ENCODE assay signal across 1 cellular context in the genomic region with DNA sequence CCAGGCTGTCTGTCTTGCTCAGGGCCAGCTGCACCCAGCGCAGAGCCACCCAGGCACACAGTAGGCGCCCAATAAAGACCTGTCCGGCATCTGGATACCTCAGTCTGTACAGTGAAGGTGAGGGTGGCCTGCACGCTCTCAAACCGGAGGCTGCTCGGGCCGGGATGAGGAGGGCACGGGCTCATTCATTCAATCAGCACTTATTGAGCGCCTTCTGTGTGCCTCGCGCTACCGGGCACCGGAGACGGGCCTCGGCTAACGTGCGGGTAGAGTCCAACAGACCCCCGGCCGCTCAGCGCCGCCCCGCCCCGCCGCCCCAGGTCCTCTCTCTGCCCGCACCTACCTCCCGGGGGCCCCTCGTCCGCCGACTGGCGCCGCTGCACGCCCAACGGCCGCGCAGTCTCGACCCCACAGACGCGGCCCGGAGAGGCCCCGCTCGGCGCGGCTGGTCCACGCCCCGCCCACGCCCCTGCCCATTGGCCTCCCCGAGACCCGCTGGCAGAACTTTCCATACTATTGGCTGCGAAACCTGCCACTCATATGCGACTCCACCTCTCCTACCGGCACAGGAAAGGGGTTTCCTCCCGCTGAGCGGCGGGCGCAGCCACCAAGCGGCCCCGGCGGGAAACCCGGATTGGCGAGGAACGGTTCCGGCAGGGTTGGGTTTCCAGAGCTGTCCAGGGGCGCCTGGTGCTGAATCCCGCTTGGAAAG.
A peak's percentile ranks its signal among the peaks of the same experiment; 100 is the strongest.
TF ChIP-seq lines count a peak whose summit lies in the region.

A gene with protein sequence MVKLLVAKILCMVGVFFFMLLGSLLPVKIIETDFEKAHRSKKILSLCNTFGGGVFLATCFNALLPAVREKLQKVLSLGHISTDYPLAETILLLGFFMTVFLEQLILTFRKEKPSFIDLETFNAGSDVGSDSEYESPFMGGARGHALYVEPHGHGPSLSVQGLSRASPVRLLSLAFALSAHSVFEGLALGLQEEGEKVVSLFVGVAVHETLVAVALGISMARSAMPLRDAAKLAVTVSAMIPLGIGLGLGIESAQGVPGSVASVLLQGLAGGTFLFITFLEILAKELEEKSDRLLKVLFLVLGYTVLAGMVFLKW (minus strand): TSS at position 416 of the 712 bp plus-strand sequence. CDS start 2,760 bp downstream, outside the sequence.

TF ChIP-seq in HEK293, 187 proteins besides CTCF, POLR2A, EP300 and RAD21 (continued from another document):
- TF ChIP-seq, protein P1, sequence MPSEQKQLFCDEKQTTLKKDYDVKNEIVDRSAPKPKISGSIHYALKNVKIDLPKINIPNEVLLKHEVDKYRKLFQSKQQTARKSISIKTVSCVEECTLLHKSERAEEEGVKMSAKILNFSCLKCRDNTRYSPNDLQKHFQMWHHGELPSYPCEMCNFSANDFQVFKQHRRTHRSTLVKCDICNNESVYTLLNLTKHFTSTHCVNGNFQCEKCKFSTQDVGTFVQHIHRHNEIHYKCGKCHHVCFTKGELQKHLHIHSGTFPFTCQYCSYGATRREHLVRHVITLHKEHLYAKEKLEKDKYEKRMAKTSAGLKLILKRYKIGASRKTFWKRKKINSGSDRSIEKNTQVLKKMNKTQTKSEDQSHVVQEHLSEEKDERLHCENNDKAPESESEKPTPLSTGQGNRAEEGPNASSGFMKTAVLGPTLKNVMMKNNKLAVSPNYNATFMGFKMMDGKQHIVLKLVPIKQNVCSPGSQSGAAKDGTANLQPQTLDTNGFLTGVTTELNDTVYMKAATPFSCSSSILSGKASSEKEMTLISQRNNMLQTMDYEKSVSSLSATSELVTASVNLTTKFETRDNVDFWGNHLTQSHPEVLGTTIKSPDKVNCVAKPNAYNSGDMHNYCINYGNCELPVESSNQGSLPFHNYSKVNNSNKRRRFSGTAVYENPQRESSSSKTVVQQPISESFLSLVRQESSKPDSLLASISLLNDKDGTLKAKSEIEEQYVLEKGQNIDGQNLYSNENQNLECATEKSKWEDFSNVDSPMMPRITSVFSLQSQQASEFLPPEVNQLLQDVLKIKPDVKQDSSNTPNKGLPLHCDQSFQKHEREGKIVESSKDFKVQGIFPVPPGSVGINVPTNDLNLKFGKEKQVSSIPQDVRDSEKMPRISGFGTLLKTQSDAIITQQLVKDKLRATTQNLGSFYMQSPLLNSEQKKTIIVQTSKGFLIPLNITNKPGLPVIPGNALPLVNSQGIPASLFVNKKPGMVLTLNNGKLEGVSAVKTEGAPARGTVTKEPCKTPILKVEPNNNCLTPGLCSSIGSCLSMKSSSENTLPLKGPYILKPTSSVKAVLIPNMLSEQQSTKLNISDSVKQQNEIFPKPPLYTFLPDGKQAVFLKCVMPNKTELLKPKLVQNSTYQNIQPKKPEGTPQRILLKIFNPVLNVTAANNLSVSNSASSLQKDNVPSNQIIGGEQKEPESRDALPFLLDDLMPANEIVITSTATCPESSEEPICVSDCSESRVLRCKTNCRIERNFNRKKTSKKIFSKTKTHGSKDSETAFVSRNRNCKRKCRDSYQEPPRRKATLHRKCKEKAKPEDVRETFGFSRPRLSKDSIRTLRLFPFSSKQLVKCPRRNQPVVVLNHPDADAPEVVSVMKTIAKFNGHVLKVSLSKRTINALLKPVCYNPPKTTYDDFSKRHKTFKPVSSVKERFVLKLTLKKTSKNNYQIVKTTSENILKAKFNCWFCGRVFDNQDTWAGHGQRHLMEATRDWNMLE (tag by site-specific recombination; conservative IDR thresholded peaks at IDR 0.05; ENCODE audit: low read depth), result peak; percentile 87
- TF ChIP-seq ZNF366 (tag by site-specific recombination; conservative IDR thresholded peaks at IDR 0.05) (no peak), ZNF202 (tag by site-specific recombination; IDR thresholded peaks at IDR 0.05; ENCODE audit: borderline replicate concordance) (no peak), ZNF157 (tag by site-specific recombination; IDR thresholded peaks at IDR 0.05) (no peak), ZNF350 (tag by site-specific recombination; IDR thresholded peaks at IDR 0.05) (no peak), ZNF621 (tag by site-specific recombination; IDR thresholded peaks at IDR 0.05) (no peak), ZNF16 (tag by site-specific recombination; IDR thresholded peaks at IDR 0.05; ENCODE audit: low read depth) (no peak), SCRT2 (tag by site-specific recombination; IDR thresholded peaks at IDR 0.05) (no peak; the same call in 1 of the 2 replicates), EGR2 (tag by site-specific recombination; IDR thresholded peaks at IDR 0.05; ENCODE audit: low read depth) (no peak), ZNF155 (tag by site-specific recombination; IDR thresholded peaks at IDR 0.05) (no peak), ZNF626 (tag by site-specific recombination; IDR thresholded peaks at IDR 0.05) (no peak; the same call in 1 of the 2 replicates), ZNF266 (tag by site-specific recombination; IDR thresholded peaks at IDR 0.05; ENCODE audit: low read depth) (no peak), ZNF664 (tag by site-specific recombination; IDR thresholded peaks at IDR 0.05) (0 out of 2 replicates have a peak, but pooled peaks have one; percentile 19), KLF9 (tag by site-specific recombination; IDR thresholded peaks at IDR 0.05; ENCODE audit: low read depth) (no peak), ZBTB1 (tag by site-specific recombination; IDR thresholded peaks at IDR 0.05) (no peak), OVOL3 (tag by site-specific recombination; IDR thresholded peaks at IDR 0.05) (peak; percentile 67), SCRT1 (tag by site-specific recombination; IDR thresholded peaks at IDR 0.05; ENCODE audit: borderline replicate concordance) (no peak), KLF16 (tag by site-specific recombination; IDR thresholded peaks at IDR 0.05) (peak; percentile 86)
- TF ChIP-seq, protein P2, sequence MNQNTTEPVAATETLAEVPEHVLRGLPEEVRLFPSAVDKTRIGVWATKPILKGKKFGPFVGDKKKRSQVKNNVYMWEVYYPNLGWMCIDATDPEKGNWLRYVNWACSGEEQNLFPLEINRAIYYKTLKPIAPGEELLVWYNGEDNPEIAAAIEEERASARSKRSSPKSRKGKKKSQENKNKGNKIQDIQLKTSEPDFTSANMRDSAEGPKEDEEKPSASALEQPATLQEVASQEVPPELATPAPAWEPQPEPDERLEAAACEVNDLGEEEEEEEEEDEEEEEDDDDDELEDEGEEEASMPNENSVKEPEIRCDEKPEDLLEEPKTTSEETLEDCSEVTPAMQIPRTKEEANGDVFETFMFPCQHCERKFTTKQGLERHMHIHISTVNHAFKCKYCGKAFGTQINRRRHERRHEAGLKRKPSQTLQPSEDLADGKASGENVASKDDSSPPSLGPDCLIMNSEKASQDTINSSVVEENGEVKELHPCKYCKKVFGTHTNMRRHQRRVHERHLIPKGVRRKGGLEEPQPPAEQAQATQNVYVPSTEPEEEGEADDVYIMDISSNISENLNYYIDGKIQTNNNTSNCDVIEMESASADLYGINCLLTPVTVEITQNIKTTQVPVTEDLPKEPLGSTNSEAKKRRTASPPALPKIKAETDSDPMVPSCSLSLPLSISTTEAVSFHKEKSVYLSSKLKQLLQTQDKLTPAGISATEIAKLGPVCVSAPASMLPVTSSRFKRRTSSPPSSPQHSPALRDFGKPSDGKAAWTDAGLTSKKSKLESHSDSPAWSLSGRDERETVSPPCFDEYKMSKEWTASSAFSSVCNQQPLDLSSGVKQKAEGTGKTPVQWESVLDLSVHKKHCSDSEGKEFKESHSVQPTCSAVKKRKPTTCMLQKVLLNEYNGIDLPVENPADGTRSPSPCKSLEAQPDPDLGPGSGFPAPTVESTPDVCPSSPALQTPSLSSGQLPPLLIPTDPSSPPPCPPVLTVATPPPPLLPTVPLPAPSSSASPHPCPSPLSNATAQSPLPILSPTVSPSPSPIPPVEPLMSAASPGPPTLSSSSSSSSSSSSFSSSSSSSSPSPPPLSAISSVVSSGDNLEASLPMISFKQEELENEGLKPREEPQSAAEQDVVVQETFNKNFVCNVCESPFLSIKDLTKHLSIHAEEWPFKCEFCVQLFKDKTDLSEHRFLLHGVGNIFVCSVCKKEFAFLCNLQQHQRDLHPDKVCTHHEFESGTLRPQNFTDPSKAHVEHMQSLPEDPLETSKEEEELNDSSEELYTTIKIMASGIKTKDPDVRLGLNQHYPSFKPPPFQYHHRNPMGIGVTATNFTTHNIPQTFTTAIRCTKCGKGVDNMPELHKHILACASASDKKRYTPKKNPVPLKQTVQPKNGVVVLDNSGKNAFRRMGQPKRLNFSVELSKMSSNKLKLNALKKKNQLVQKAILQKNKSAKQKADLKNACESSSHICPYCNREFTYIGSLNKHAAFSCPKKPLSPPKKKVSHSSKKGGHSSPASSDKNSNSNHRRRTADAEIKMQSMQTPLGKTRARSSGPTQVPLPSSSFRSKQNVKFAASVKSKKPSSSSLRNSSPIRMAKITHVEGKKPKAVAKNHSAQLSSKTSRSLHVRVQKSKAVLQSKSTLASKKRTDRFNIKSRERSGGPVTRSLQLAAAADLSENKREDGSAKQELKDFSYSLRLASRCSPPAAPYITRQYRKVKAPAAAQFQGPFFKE (tag by site-specific recombination; IDR thresholded peaks at IDR 0.05; ENCODE audit: borderline replicate concordance), result no peak
